In the genomic region with DNA sequence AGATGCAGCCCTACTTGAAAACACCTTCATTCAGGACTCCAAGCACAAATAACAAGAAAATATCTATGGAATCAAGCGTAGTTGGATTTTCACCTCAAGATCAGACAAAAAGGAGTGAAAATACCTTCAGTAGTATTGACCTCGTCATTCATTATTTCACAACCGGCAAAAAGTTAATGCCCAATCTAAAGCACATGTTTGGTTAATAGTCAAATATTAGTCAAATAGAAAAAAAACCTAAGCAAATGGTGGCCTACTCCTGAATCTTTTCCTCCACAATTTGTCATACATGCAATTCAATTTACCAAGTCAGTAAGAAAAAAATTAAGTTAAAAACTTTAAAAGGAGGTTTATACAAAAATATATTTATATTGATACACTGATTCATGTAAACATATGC, we compare ENCODE assay signal across 1 cellular context.
TF ChIP-seq lines count a peak whose summit lies in the region.

No MANE protein-coding gene starts in this region.

TF ChIP-seq in HepG2, 621 proteins besides CTCF, POLR2A, EP300 and RAD21:
- TF ChIP-seq ZNF12 (CRISPR knock-in tag; IDR thresholded peaks at IDR 0.05) (no peak), ARID3A (IDR thresholded peaks at IDR 0.05; ENCODE audit: low read depth, low read length) (peak; percentile 39; the same call in 1 of the 2 replicates), CEBPB (IDR thresholded peaks at IDR 0.05; ENCODE audit: borderline replicate concordance, low read depth, low read length) (peak; percentile 45; the same call in 1 of the 2 replicates), ZNF251 (CRISPR knock-in tag; IDR thresholded peaks at IDR 0.05) (no peak), GATAD2A (CRISPR knock-in tag; IDR thresholded peaks at IDR 0.05) (0 out of 2 replicates have a peak, but pooled peaks have one; percentile 8), MLLT10 (CRISPR knock-in tag; IDR thresholded peaks at IDR 0.05) (no peak), CEBPG (CRISPR knock-in tag; IDR thresholded peaks at IDR 0.05) (0 out of 2 replicates have a peak, but pooled peaks have one; percentile 31)
- TF ChIP-seq, protein P1, sequence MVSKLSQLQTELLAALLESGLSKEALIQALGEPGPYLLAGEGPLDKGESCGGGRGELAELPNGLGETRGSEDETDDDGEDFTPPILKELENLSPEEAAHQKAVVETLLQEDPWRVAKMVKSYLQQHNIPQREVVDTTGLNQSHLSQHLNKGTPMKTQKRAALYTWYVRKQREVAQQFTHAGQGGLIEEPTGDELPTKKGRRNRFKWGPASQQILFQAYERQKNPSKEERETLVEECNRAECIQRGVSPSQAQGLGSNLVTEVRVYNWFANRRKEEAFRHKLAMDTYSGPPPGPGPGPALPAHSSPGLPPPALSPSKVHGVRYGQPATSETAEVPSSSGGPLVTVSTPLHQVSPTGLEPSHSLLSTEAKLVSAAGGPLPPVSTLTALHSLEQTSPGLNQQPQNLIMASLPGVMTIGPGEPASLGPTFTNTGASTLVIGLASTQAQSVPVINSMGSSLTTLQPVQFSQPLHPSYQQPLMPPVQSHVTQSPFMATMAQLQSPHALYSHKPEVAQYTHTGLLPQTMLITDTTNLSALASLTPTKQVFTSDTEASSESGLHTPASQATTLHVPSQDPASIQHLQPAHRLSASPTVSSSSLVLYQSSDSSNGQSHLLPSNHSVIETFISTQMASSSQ (IDR thresholded peaks at IDR 0.05; ENCODE audit: low read depth), result peak; percentile 59; the same call in 1 of the 2 replicates
- TF ChIP-seq, protein P1 (CRISPR knock-in tag; IDR thresholded peaks at IDR 0.05; ENCODE audit: borderline replicate concordance), result peak; percentile 32; the same call in 1 of the 2 replicates
- TF ChIP-seq, protein P2, sequence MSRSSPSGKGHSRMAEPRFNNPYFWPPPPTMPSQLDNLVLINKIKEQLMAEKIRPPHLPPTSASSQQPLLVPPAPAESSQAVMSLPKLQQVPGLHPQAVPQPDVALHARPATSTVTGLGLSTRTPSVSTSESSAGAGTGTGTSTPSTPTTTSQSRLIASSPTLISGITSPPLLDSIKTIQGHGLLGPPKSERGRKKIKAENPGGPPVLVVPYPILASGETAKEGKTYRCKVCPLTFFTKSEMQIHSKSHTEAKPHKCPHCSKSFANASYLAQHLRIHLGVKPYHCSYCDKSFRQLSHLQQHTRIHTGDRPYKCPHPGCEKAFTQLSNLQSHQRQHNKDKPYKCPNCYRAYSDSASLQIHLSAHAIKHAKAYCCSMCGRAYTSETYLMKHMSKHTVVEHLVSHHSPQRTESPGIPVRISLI (CRISPR knock-in tag; IDR thresholded peaks at IDR 0.05; ENCODE audit: borderline replicate concordance), result peak; percentile 62; the same call in 1 of the 2 replicates
